22 cellular contexts compared by ENCODE assay signal in genomic region chr5:2553611-2554010, GRCh38.
"Had no signal": no experiment of that assay in that cellular context is flagged by ENCODE, and none has a peak within 500 bp of the region (broad histone marks: within the 10 kb centered on the region; RNA-seq: fewer than 3 reads in every experiment).

No MANE protein-coding gene starts in this region.

- H3K4me3 ChIP-seq: SJSA1, SK-N-MC had no signal

- H3K36me3 Mint-ChIP-seq: T-cell had no signal

- DNase-seq: IMR-90, MM.1S, NCI-H1105 treated with DMSO at 0.1 percent for 48 hours, NCI-H1417 treated with DMSO at 0.1 percent for 48 hours, NCI-H146, NCI-H1694 treated with DMSO at 0.1 percent for 48 hours, NCI-H1930, NCI-H2081, NCI-H2171, NCI-H226, NCI-H446, NCI-H510A, NCI-H524 treated with DMSO at 0.1 percent for 48 hours, NCI-H69, NCI-H774, Right ventricle myocardium superior, RPMI8226, SIG-M5, T-cell had no signal

- H3K36me3 ChIP-seq: SJSA1 had no signal

- H3K4me1 Mint-ChIP-seq: T-cell had no signal

- ATAC-seq: T-cell had no signal

- H3K27ac Mint-ChIP-seq: T-cell had no signal

- H3K4me3 Mint-ChIP-seq: T-cell had no signal

- H3K27ac ChIP-seq: KMS-11, SJSA1, SK-N-MC had no signal

- H3K4me1 ChIP-seq: SJSA1 had no signal

- H3K27me3 Mint-ChIP-seq: T-cell had no signal
